ENCODE assay signal across 9 cellular contexts in genomic region chr6:13273931-13274706, GRCh38. TPM values are rescaled to one million over a fixed set of nuclear protein-coding genes. Genes with fewer than 3 reads are reported as not detected.
A peak's percentile ranks its signal among the peaks of the same experiment; 100 is the strongest.
DNase-seq lines count a peak whose midpoint lies in the region; ATAC-seq and TF ChIP-seq lines count a peak whose summit lies in the region.
"Had no signal": no experiment of that assay in that cellular context is flagged by ENCODE, and none has a peak within 500 bp of the region (broad histone marks: within the 10 kb centered on the region; RNA-seq: fewer than 3 reads in every experiment).

No MANE protein-coding gene starts in this region.

- peak; percentile 5 to 23 for DNase-seq in activated CD8-positive, alpha-beta memory T cell treated with anti-CD3 and anti-CD28 coated beads for 1 hour (ENCODE audit: extremely low read depth in 1 of 2, low read depth in 1 of 2)
- peak; percentile 59 for DNase-seq in kidney tubule cell (ENCODE audit: low spot score)
- DNase-seq in stimulated activated CD8-positive, alpha-beta memory T cell treated with anti-CD3 and anti-CD28 coated beads, Interleukin-7, amount 100 ng/mL, for 4 hours (ENCODE audit: low read depth in 2 of 2), result peak; percentile 78 to 80
- no peak for DNase-seq in iPS-NIHi11 (ENCODE audit: low spot score)
- DNase-seq in vagina (ENCODE audit: extremely low spot score in 2 of 2), result no peak
- DNase-seq in NCI-H446 (lab: John Stamatoyannopoulos, UW), result no peak
- DNase-seq: heart right ventricle had no signal

- intact Hi-C loops in vagina (cut with DNase I), result no loop called here

- no peaks in the 10 kb centered on the region for H3K9me3 ChIP-seq in vagina
- H3K9me3 ChIP-seq: heart right ventricle had no signal

- no peaks in the 10 kb centered on the region for H3K27me3 ChIP-seq in vagina
- H3K27me3 ChIP-seq: heart right ventricle had no signal

- H3K4me3 ChIP-seq in vagina, result no peak overlapping the region

- peaks cover 6% of the 10 kb centered on the region for H3K4me1 ChIP-seq in vagina

- no peak for TF ChIP-seq POLR2A in vagina (IDR thresholded peaks at IDR 0.05)

- H3K27ac ChIP-seq in vagina, result no peak overlapping the region

- peak; percentile 46 for ATAC-seq in GM19324 (IDR thresholded peaks at IDR 0.05; ENCODE audit: low FRiP score, unreplicated experiment)
- peak; percentile 53 for ATAC-seq in HG03520 (IDR thresholded peaks at IDR 0.05; ENCODE audit: unreplicated experiment)

- H3K36me3 ChIP-seq in vagina, result no peaks in the 10 kb centered on the region

- no peak for TF ChIP-seq CTCF in vagina (IDR thresholded peaks at IDR 0.05)

RNA-seq across cellular contexts. Expression of gene TBC1D7, which starts 54.2 kb away (rescaled TPM):
- total RNA-seq in vagina, result 13.0 TPM

Comparison
In these comparisons a context has a peak if more than half of its experiments do, and no peak if none do; other contexts are left out.
1. DNase-seq: peak in activated CD8-positive, alpha-beta memory T cell treated with anti-CD3 and anti-CD28 coated beads for 1 hour (2 of 2), kidney tubule cell (single experiment) and stimulated activated CD8-positive, alpha-beta memory T cell treated with anti-CD3 and anti-CD28 coated beads, Interleukin-7, amount 100 ng/mL, for 4 hours (2 of 2); none in iPS-NIHi11 (single experiment), vagina (0 of 2) and NCI-H446 (0 of 2).